ENCODE assay signal across 2 cellular contexts in the genomic region with DNA sequence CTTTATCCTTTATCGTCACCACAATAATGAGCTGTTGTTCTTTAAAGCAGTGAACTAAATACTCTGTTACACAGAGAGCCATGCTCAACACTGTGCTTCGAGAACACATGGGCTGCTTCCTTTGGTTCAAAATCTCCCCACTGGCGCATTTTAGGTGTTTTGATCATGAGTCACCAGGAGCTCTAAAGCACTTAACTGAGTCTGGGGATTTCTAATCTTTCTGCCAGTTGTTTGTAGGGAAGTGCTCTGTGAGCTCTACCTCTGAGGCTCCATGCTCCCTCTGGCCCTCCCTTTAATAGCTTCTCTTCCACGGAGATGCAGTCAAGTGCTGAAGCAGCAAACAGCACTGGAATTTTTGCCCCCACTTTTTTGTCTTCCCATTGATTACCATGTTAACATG.
A peak's percentile ranks its signal among the peaks of the same experiment; 100 is the strongest.
TF ChIP-seq lines count a peak whose summit lies in the region.

No MANE protein-coding gene starts in this region.

TF ChIP-seq in IMR-90, 13 proteins besides CTCF, POLR2A, EP300 and RAD21:
- TF ChIP-seq NFE2L2 (IDR thresholded peaks at IDR 0.05; ENCODE audit: low read depth, low read length) (no peak), FOS (IDR thresholded peaks at IDR 0.05; ENCODE audit: low read depth, low read length) (peak; percentile 46; the same call in 1 of the 2 replicates), MXI1 (IDR thresholded peaks at IDR 0.05; ENCODE audit: borderline replicate concordance, low read depth, low read length) (peak; percentile 82; the same call in 1 of the 2 replicates)

TF ChIP-seq in GM12878, 131 proteins besides CTCF, POLR2A, EP300 and RAD21:
- no peak for TF ChIP-seq REST (IDR thresholded peaks at IDR 0.05; ENCODE audit: low read depth, low read length)
- no peak for TF ChIP-seq SMAD5 (IDR thresholded peaks at IDR 0.05; ENCODE audit: low read depth)
- no peak for TF ChIP-seq NFYA (IDR thresholded peaks at IDR 0.05; ENCODE audit: borderline replicate concordance, low read depth, low read length)
- TF ChIP-seq RELA (IDR thresholded peaks at IDR 0.05; ENCODE audit: borderline replicate concordance, partially characterized antibody): no peak
- TF ChIP-seq POU2F2 (IDR thresholded peaks at IDR 0.05; ENCODE audit: borderline replicate concordance, low read depth, low read length): no peak
- TF ChIP-seq EED (IDR thresholded peaks at IDR 0.05; ENCODE audit: low read depth): no peak
- no peak for TF ChIP-seq TCF7 (IDR thresholded peaks at IDR 0.05; ENCODE audit: borderline replicate concordance)
